ENCODE assay signal across 13 cellular contexts in the genomic region with DNA sequence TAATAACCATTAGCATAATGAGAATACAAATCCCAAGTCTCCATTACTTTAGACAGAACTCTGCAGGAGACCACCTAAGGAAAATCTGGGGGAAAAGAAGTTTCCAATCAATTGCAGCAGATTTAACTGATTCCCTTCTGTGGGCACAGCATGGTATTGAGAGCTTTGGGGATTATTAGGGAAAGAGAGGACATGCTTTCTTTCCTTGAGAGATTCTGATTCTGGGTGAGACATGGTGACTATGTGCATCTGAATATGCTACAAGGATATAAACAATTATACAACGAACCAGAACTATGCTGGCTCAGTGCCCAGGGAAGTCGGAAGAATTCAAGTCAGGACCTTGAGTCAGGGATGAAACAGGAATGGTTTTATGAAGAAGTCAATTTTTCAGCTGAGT.
DNase-seq lines count a peak whose midpoint lies in the region; ATAC-seq and TF ChIP-seq lines count a peak whose summit lies in the region.
"Had no signal": no experiment of that assay in that cellular context is flagged by ENCODE, and none has a peak within 500 bp of the region (broad histone marks: within the 10 kb centered on the region; RNA-seq: fewer than 3 reads in every experiment).

No MANE protein-coding gene starts in this region.

- no peak overlapping the region for H3K27ac ChIP-seq in PC-3 (ENCODE audit: low read length)
- H3K27ac ChIP-seq: KMS-11 had no signal

- no peaks in the 10 kb centered on the region for H3F3A ChIP-seq in PC-3 (ENCODE audit: low read length, unreplicated experiment)

- H3K79me2 ChIP-seq in PC-3 (ENCODE audit: low read length), result no peaks in the 10 kb centered on the region

- intact Hi-C loops in PC-3 (cut with micrococcal nuclease), result no loop called here

- H3K9me2 ChIP-seq in PC-3 (replicated peaks; ENCODE audit: low read length), result no peaks in the 10 kb centered on the region

- H3K36me3 ChIP-seq in PC-3 (ENCODE audit: low read depth, low read length), result no peaks in the 10 kb centered on the region

- no peak for TF ChIP-seq CTCF in PC-3 (conservative IDR thresholded peaks at IDR 0.05; ENCODE audit: low read depth, low read length)

- no peaks in the 10 kb centered on the region for H3K9me3 ChIP-seq in PC-3 (ENCODE audit: low read length)

- no peak overlapping the region for H3K4me3 ChIP-seq in PC-3 (ENCODE audit: low read length)

- BruUV-seq in PC-3 (replicated peaks; lab: Mats Ljungman, UMichigan), result no TSS peak

- H3K4me1 ChIP-seq in PC-3 (ENCODE audit: insufficient read depth, low read length), result no peaks in the 10 kb centered on the region

- no peaks in the 10 kb centered on the region for H4K20me1 ChIP-seq in PC-3 (ENCODE audit: low read length)

- DNase-seq in COLO829 (ENCODE audit: low spot score), result peak; percentile 51
- peak; percentile 41 for DNase-seq in PC-3
- DNase-seq in myocyte (ENCODE audit: low read depth), result peak; percentile 41
- DNase-seq in cortex of kidney (lab: John Stamatoyannopoulos, UW), result no peak
- DNase-seq: activated CD8-positive, alpha-beta memory T cell treated with anti-CD3 and anti-CD28 coated beads for 24 hours; amygdala; CD8-positive, alpha-beta T cell; NCI-H345 had no signal

- no peaks in the 10 kb centered on the region for H3K27me3 ChIP-seq in PC-3 (ENCODE audit: low read length)

- no peak overlapping the region for H3K9ac ChIP-seq in PC-3 (ENCODE audit: low read length)
- H3K9ac ChIP-seq: KMS-11 had no signal

- POLR2A ChIA-PET in PC-3 (lab: Charles Lee; ENCODE audit: unreplicated experiment), result no interaction called here

- CTCF ChIA-PET in PC-3 (lab: Charles Lee), result no interaction called here

- H2AFZ ChIP-seq in PC-3 (ENCODE audit: low read length), result no peak overlapping the region

- ATAC-seq in PC-3 (no peak), esophagus mucosa (peak; percentile 59), GM21825 (IDR thresholded peaks at IDR 0.05; ENCODE audit: unreplicated experiment) (no peak), GM21367 (IDR thresholded peaks at IDR 0.05; ENCODE audit: unreplicated experiment) (no peak), GM21526 (IDR thresholded peaks at IDR 0.05; ENCODE audit: low FRiP score, unreplicated experiment) (no peak)
- ATAC-seq: CD8-positive, alpha-beta T cell had no signal

- no peak overlapping the region for H3K4me2 ChIP-seq in PC-3 (ENCODE audit: low read length)
- H3K4me2 ChIP-seq: KMS-11 had no signal
